15 cellular contexts compared by ENCODE assay signal in genomic region chr9:69943146-69943545, GRCh38.
"Had no signal": no experiment of that assay in that cellular context is flagged by ENCODE, and none has a peak within 500 bp of the region (broad histone marks: within the 10 kb centered on the region; RNA-seq: fewer than 3 reads in every experiment).

No MANE protein-coding gene starts in this region.

- H3K9ac ChIP-seq: KMS-11 had no signal

- H3K36me3 ChIP-seq: adrenal gland, breast epithelium, WERI-Rb-1 had no signal

- H3K9me3 ChIP-seq: adrenal gland, breast epithelium had no signal

- H3K4me2 ChIP-seq: KMS-11 had no signal

- H3K27ac ChIP-seq: adrenal gland, breast epithelium, KMS-11, WERI-Rb-1 had no signal

- H3K4me3 ChIP-seq: adrenal gland, breast epithelium had no signal

- H3K27me3 ChIP-seq: adrenal gland, breast epithelium had no signal

- ATAC-seq: activated CD4-positive, alpha-beta T cell treated with anti-CD3 and anti-CD28 coated beads for 36 hours; activated T-cell treated with anti-CD3 and anti-CD28 coated beads, Interleukin-2, amount 50 U/mL, for 72 hours; PC-3 had no signal

- DNase-seq: activated CD4-positive, alpha-beta memory T cell treated with anti-CD3 and anti-CD28 coated beads, Interleukin-2, amount 10 ng/mL, durations not matched to agents 7 days and 5 days; activated CD4-positive, alpha-beta T cell treated with anti-CD3 and anti-CD28 coated beads for 36 hours; activated CD4-positive, alpha-beta T cell treated with anti-CD3 and anti-CD28 coated beads, Interleukin-2, amount 50 U/mL, for 1 hour; activated gamma-delta T cell treated with Interleukin-2 at 50 U/mL for 16 hours; activated naive CD4-positive, alpha-beta T cell treated with anti-CD3 and anti-CD28 coated beads, Interleukin-2, amount 10 ng/mL, durations not matched to agents 7 days and 5 days; activated naive CD8-positive, alpha-beta T cell treated with anti-CD3 and anti-CD28 coated beads for 36 hours; activated T-cell treated with anti-CD3 and anti-CD28 coated beads, Interleukin-2, amount 50 U/mL, for 72 hours; adrenal gland; anterior cingulate cortex; central memory CD4-positive, alpha-beta T cell; PC-3; T-helper 1 cell; WERI-Rb-1 had no signal

- H3K4me1 ChIP-seq: breast epithelium had no signal
